18 cellular contexts compared by ENCODE assay signal in genomic region chr3:138476526-138476925, GRCh38. TPM values are rescaled to one million over a fixed set of nuclear protein-coding genes. Genes with fewer than 3 reads are reported as not detected.
DNase-seq lines count a peak whose midpoint lies in the region; ATAC-seq and TF ChIP-seq lines count a peak whose summit lies in the region.
"Had no signal": no experiment of that assay in that cellular context is flagged by ENCODE, and none has a peak within 500 bp of the region (broad histone marks: within the 10 kb centered on the region; RNA-seq: fewer than 3 reads in every experiment).

No MANE protein-coding gene starts in this region.

- H3K4me3 ChIP-seq in psoas muscle: no peak overlapping the region
- H3K4me3 ChIP-seq in mucosa of descending colon: no peak overlapping the region
- H3K4me3 ChIP-seq: GM23338 had no signal

- H3K4me1 ChIP-seq in psoas muscle (peaks cover 29% of the 10 kb centered on the region), mucosa of descending colon (ENCODE audit: low read depth) (no peaks in the 10 kb centered on the region)

- H3K27ac ChIP-seq in psoas muscle: peak overlapping the region; percentile 56

- 58 to 89% (median 63%) methylated on average over 2 of the region's 2 CpGs for WGBS in psoas muscle, 3 donors

- intact Hi-C loops in Right ventricle myocardium superior (cut with DNase I): no loop called here
- intact Hi-C loops in left ventricle myocardium superior (cut with micrococcal nuclease): no loop called here
- intact Hi-C loops in psoas muscle (cut with DNase I): no loop called here
- intact Hi-C loops in mucosa of descending colon (cut with DNase I, micrococcal nuclease): no loop called here

- ATAC-seq in Right ventricle myocardium superior (ENCODE audit: poor library complexity): peak; percentile 21
- ATAC-seq in left ventricle myocardium superior: no peak
- peak; percentile 89 for ATAC-seq in esophagus mucosa
- no peak for ATAC-seq in psoas muscle
- no peak for ATAC-seq in mucosa of descending colon
- ATAC-seq in HG03139 (IDR thresholded peaks at IDR 0.05; ENCODE audit: unreplicated experiment): no peak
- ATAC-seq: GM23338, HCT116 had no signal

- TF ChIP-seq CTCF in psoas muscle (IDR thresholded peaks at IDR 0.05) (no peak), mucosa of descending colon (IDR thresholded peaks at IDR 0.05) (no peak)

- H3K36me3 ChIP-seq in psoas muscle (ENCODE audit: insufficient read depth in 1 of 2, low read depth in 1 of 2) (no peaks in the 10 kb centered on the region), mucosa of descending colon (ENCODE audit: low read depth) (no peaks in the 10 kb centered on the region)

- H3K27me3 ChIP-seq in psoas muscle (ENCODE audit: insufficient read depth in 3 of 3, low read length in 2 of 3): no peaks in the 10 kb centered on the region

- no peaks in the 10 kb centered on the region for H3K9me3 ChIP-seq in psoas muscle
- no peaks in the 10 kb centered on the region for H3K9me3 ChIP-seq in mucosa of descending colon

- no peak for DNase-seq in Right ventricle myocardium superior
- no peak for DNase-seq in left ventricle myocardium superior
- no peak for DNase-seq in psoas muscle
- DNase-seq in mucosa of descending colon: no peak
- no peak for DNase-seq in SHP77 treated with DMSO at 0.1 percent for 48 hours (lab: John Stamatoyannopoulos, UW)
- DNase-seq: C1 segment of cervical spinal cord; Calu3; CD4-positive, alpha-beta memory T cell; COR-L47; DMS53; DMS79 treated with DMSO at 0.1 percent for 48 hours; GF-D8; H9 had no signal

RNA-seq across cellular contexts. Expression of gene ESYT3, which starts 42.1 kb away (rescaled TPM):
- total RNA-seq in Right ventricle myocardium superior (0.65 TPM), left ventricle myocardium superior (1.2 TPM), esophagus mucosa (0.80 TPM), psoas muscle (1 to 10 TPM; 1.2 to 4.5 (median 2.3) TPM), mucosa of descending colon (10 to 100 TPM in 1 of 3 donors, 1 to 10 TPM in 1, under 1 TPM in 1; 0.70 to 15.1 (median 1.0) TPM)
- polyA plus RNA-seq in psoas muscle: 1 to 10 TPM in 1 of 3 donors, under 1 TPM in 2; 0.35 to 3.5 (median 0.37) TPM
- total RNA-seq: G401 had no signal
- polyA plus RNA-seq: CD4-positive, alpha-beta memory T cell had no signal

Comparison
In these comparisons a context has a peak if more than half of its experiments do, and no peak if none do; other contexts are left out.
1. ATAC-seq: peak in Right ventricle myocardium superior (single experiment) and esophagus mucosa (single experiment); none in left ventricle myocardium superior (single experiment), psoas muscle (0 of 4), mucosa of descending colon (single experiment) and HG03139 (single experiment).